In genomic region chr17:62760059-62760887, GRCh38 we compare ENCODE assay signal across 2 cellular contexts.
A peak's percentile ranks its signal among the peaks of the same experiment; 100 is the strongest.
TF ChIP-seq lines count a peak whose summit lies in the region.

No MANE protein-coding gene starts in this region.

TF ChIP-seq in HEK293T, 16 proteins besides CTCF, POLR2A, EP300 and RAD21:
- TF ChIP-seq PKNOX1 (IDR thresholded peaks at IDR 0.05) (peak; percentile 96), CTBP1 (IDR thresholded peaks at IDR 0.05; ENCODE audit: borderline replicate concordance) (peak; percentile 89), L3MBTL2 (conservative IDR thresholded peaks at IDR 0.05) (no peak), NFRKB (IDR thresholded peaks at IDR 0.05) (no peak), LEF1 (IDR thresholded peaks at IDR 0.05; ENCODE audit: borderline replicate concordance) (no peak; the same call in 1 of the 2 replicates), TARDBP (IDR thresholded peaks at IDR 0.05) (no peak), FOXM1 (IDR thresholded peaks at IDR 0.05; ENCODE audit: borderline replicate concordance) (no peak)

TF ChIP-seq in H1, 55 proteins besides CTCF, POLR2A, EP300 and RAD21 (continued from another document):
- TF ChIP-seq YY1 (IDR thresholded peaks at IDR 0.05; ENCODE audit: low read depth, low read length) (no peak), CHD7 (IDR thresholded peaks at IDR 0.05; ENCODE audit: insufficient replicate concordance, low read length) (no peak), RBBP5 (IDR thresholded peaks at IDR 0.05; ENCODE audit: borderline replicate concordance, low read depth, low read length) (no peak), NRF1 (IDR thresholded peaks at IDR 0.05; ENCODE audit: low read depth, low read length) (no peak), KDM1A (IDR thresholded peaks at IDR 0.05; ENCODE audit: borderline replicate concordance, low read length) (no peak), KDM5A (IDR thresholded peaks at IDR 0.05; ENCODE audit: low read length) (no peak), POU5F1 (IDR thresholded peaks at IDR 0.05; ENCODE audit: low read depth, low read length) (no peak), CBX8 (IDR thresholded peaks at IDR 0.05; ENCODE audit: borderline replicate concordance, low read depth, low read length) (no peak), MAX (IDR thresholded peaks at IDR 0.05) (no peak), CBX5 (IDR thresholded peaks at IDR 0.05; ENCODE audit: low read depth, low read length) (no peak), JUN (IDR thresholded peaks at IDR 0.05; ENCODE audit: low read depth, low read length) (no peak), EZH2 (IDR thresholded peaks at IDR 0.05; ENCODE audit: low read depth, low read length, severe bottlenecking) (no peak), ZNF274 (IDR thresholded peaks at IDR 0.05; ENCODE audit: borderline replicate concordance, extremely low read depth, low read length) (no peak), TAF1 (IDR thresholded peaks at IDR 0.05; ENCODE audit: low read depth, low read length) (no peak), SAP30 (IDR thresholded peaks at IDR 0.05; ENCODE audit: insufficient read depth, insufficient replicate concordance, low read length) (no peak), GABPA (IDR thresholded peaks at IDR 0.05; ENCODE audit: borderline replicate concordance, insufficient read depth, low read length) (no peak), CTBP2 (IDR thresholded peaks at IDR 0.05; ENCODE audit: borderline replicate concordance, insufficient read depth, insufficient read length, low read length) (no peak), RNF2 (IDR thresholded peaks at IDR 0.05; ENCODE audit: borderline replicate concordance, low read depth, low read length, missing control alignments, poor library complexity, severe bottlenecking) (no peak)
TF ChIP-seq in H1: peak in this region for 0.
